In the genomic region with DNA sequence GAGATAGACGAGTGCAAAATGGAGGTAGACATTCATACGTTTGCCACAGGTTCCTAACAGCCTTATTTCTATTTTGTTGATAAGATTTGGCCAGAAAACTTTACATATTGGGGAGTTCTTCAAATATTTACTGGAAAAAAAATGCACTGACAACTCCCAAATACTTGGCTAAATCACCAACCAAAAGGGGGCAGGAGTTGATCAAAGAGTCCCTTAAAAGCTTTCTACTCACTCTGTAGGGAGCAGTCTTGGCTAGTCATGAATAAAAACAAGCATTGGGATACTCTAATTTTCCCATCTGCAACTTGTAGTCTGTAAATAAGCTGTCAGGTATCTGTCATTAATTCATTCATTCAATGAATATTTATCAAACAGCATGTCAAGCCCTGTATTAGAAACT, we compare ENCODE assay signal across 1 cellular context.
TF ChIP-seq lines count a peak whose summit lies in the region.

No MANE protein-coding gene starts in this region.

TF ChIP-seq in Ishikawa, 13 proteins besides CTCF, POLR2A, EP300 and RAD21 (continued from another document):
- TF ChIP-seq, protein P1, sequence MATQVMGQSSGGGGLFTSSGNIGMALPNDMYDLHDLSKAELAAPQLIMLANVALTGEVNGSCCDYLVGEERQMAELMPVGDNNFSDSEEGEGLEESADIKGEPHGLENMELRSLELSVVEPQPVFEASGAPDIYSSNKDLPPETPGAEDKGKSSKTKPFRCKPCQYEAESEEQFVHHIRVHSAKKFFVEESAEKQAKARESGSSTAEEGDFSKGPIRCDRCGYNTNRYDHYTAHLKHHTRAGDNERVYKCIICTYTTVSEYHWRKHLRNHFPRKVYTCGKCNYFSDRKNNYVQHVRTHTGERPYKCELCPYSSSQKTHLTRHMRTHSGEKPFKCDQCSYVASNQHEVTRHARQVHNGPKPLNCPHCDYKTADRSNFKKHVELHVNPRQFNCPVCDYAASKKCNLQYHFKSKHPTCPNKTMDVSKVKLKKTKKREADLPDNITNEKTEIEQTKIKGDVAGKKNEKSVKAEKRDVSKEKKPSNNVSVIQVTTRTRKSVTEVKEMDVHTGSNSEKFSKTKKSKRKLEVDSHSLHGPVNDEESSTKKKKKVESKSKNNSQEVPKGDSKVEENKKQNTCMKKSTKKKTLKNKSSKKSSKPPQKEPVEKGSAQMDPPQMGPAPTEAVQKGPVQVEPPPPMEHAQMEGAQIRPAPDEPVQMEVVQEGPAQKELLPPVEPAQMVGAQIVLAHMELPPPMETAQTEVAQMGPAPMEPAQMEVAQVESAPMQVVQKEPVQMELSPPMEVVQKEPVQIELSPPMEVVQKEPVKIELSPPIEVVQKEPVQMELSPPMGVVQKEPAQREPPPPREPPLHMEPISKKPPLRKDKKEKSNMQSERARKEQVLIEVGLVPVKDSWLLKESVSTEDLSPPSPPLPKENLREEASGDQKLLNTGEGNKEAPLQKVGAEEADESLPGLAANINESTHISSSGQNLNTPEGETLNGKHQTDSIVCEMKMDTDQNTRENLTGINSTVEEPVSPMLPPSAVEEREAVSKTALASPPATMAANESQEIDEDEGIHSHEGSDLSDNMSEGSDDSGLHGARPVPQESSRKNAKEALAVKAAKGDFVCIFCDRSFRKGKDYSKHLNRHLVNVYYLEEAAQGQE (IDR thresholded peaks at IDR 0.05; ENCODE audit: low read depth) = no peak
- TF ChIP-seq EGR1 (IDR thresholded peaks at IDR 0.05) = no peak
- TF ChIP-seq TEAD4 (IDR thresholded peaks at IDR 0.05) = no peak
- no peak for TF ChIP-seq MAX (IDR thresholded peaks at IDR 0.05)
- TF ChIP-seq USF1 (IDR thresholded peaks at IDR 0.05) = no peak
- no peak for TF ChIP-seq TAF1 (IDR thresholded peaks at IDR 0.05; ENCODE audit: low read depth)
- no peak for TF ChIP-seq ZBTB7A (IDR thresholded peaks at IDR 0.05; ENCODE audit: low read depth)
- TF ChIP-seq CREB1 (IDR thresholded peaks at IDR 0.05; ENCODE audit: low read depth) = no peak
